13 cellular contexts compared by ENCODE assay signal in genomic region chr11:8690374-8691342, GRCh38. TPM values are rescaled to one million over a fixed set of nuclear protein-coding genes. Genes with fewer than 3 reads are reported as not detected.
DNase-seq lines count a peak whose midpoint lies in the region; ATAC-seq and TF ChIP-seq lines count a peak whose summit lies in the region.
"Had no signal": no experiment of that assay in that cellular context is flagged by ENCODE, and none has a peak within 500 bp of the region (broad histone marks: within the 10 kb centered on the region; RNA-seq: fewer than 3 reads in every experiment).

No MANE protein-coding gene starts in this region.

- no peaks in the 10 kb centered on the region for H3K27me3 Mint-ChIP-seq in CD4-positive, alpha-beta memory T cell
- peaks cover 33% of the 10 kb centered on the region for H3K27me3 Mint-ChIP-seq in GM23338 (ENCODE audit: insufficient read depth, low read depth, poor library complexity)
- no peaks in the 10 kb centered on the region for H3K27me3 Mint-ChIP-seq in activated T-helper 17 cell treated with anti-CD3 and anti-CD28 coated beads, Interleukin-2, amount 50 U/mL, for 72 hours
- no peaks in the 10 kb centered on the region for H3K27me3 Mint-ChIP-seq in naive thymus-derived CD4-positive, alpha-beta T cell

- H3K4me3 ChIP-seq in CD4-positive, alpha-beta memory T cell (ENCODE audit: low read length in 2 of 2): no peak overlapping the region
- H3K4me3 ChIP-seq in GM23338: no peak overlapping the region
- H3K4me3 ChIP-seq in naive thymus-derived CD4-positive, alpha-beta T cell (ENCODE audit: low read length): no peak overlapping the region
- no peak overlapping the region for H3K4me3 ChIP-seq in HAP-1

- H3K9me3 Mint-ChIP-seq in CD4-positive, alpha-beta memory T cell: peaks cover 0 to 2% (median 0%) of the 10 kb centered on the region in 8 donors
- peaks cover 4% of the 10 kb centered on the region; the same call in 2 of the 3 replicates for H3K9me3 Mint-ChIP-seq in GM23338
- H3K9me3 Mint-ChIP-seq in activated T-helper 17 cell treated with anti-CD3 and anti-CD28 coated beads, Interleukin-2, amount 50 U/mL, for 72 hours: no peaks in the 10 kb centered on the region
- no peaks in the 10 kb centered on the region for H3K9me3 Mint-ChIP-seq in naive thymus-derived CD4-positive, alpha-beta T cell
- H3K9me3 Mint-ChIP-seq: CD8-positive, alpha-beta T cell had no signal

- H3F3A ChIP-seq in GM23338 (replicated peaks; ENCODE audit: low read depth): peaks cover 24% of the 10 kb centered on the region

- H3K4me1 Mint-ChIP-seq in CD4-positive, alpha-beta memory T cell: peaks cover 18 to 38% (median 26%) of the 10 kb centered on the region in 4 donors
- H3K4me1 Mint-ChIP-seq in GM23338: peaks cover 36% of the 10 kb centered on the region
- H3K4me1 Mint-ChIP-seq in activated T-helper 17 cell treated with anti-CD3 and anti-CD28 coated beads, Interleukin-2, amount 50 U/mL, for 72 hours: peaks cover 21% of the 10 kb centered on the region
- H3K4me1 Mint-ChIP-seq in naive thymus-derived CD4-positive, alpha-beta T cell: peaks cover 9 to 47% (median 26%) of the 10 kb centered on the region in 7 donors

- H3K4me3 Mint-ChIP-seq in CD4-positive, alpha-beta memory T cell: peak overlapping the region in 7 of 8 donors; percentile 6 to 98 (median 97)
- H3K4me3 Mint-ChIP-seq in GM23338: no peak overlapping the region; the same call in 2 of the 3 replicates
- peak overlapping the region; percentile 98 for H3K4me3 Mint-ChIP-seq in activated T-helper 17 cell treated with anti-CD3 and anti-CD28 coated beads, Interleukin-2, amount 50 U/mL, for 72 hours
- peak overlapping the region in 9 of 10 donors; percentile 89 to 99 (median 96) for H3K4me3 Mint-ChIP-seq in naive thymus-derived CD4-positive, alpha-beta T cell

- POLR2A ChIA-PET in CD4-positive, alpha-beta memory T cell (lab: Charles Lee; ENCODE audit: partially characterized antibody): interaction anchor here (1.1 kb wide), 1 partner anchor 8 kb away, joined by 8 read pairs; the partner anchor contains the start of genes RPL27A and TRIM66
- POLR2A ChIA-PET in naive thymus-derived CD4-positive, alpha-beta T cell (lab: Charles Lee): interaction anchor here (1.1 to 4.0 kb wide), 2 partner anchors 8 to 11 kb away, joined by 4 to 28 read pairs; partner anchors contain the start of genes RPL27A and TRIM66

- DNase-seq in CD4-positive, alpha-beta memory T cell: no peak
- DNase-seq in GM23338 (ENCODE audit: low spot score) (no peak), islet precursor cell (no peak), GM13976 (ENCODE audit: low spot score) (no peak), HAP-1 (ENCODE audit: low spot score in 2 of 2) (no peak)
- no peak for DNase-seq in naive thymus-derived CD4-positive, alpha-beta T cell
- DNase-seq: CD8-positive, alpha-beta T cell; effector memory CD4-positive, alpha-beta T cell; foreskin melanocyte; Karpas-422; NCI-H2081 treated with DMSO at 0.1 percent for 48 hours; substantia nigra had no signal

- in situ Hi-C loops in GM13976 (cut with MboI; ENCODE audit: low sequenced_read_pairs, unreplicated experiment) (no loop called here), HAP-1 (cut with MboI; ENCODE audit: low sequenced_read_pairs) (loop anchor here (10.0 kb wide), 1 partner anchor 114 kb away; no protein-coding TSS in a partner anchor)

- no peak overlapping the region for H2AFZ ChIP-seq in GM23338

- 0 out of 2 replicates have a peak, but pooled peaks cover 5% of the 10 kb centered on the region for H4K20me1 ChIP-seq in GM23338 (replicated peaks; ENCODE audit: insufficient read depth)

- CTCF ChIA-PET in CD4-positive, alpha-beta memory T cell (lab: Charles Lee; ENCODE audit: partially characterized antibody): no interaction called here
- CTCF ChIA-PET in naive thymus-derived CD4-positive, alpha-beta T cell (lab: Charles Lee): no interaction called here

- H3K4me2 ChIP-seq in GM23338: 0 out of 2 replicates have a peak overlapping the region, but pooled peaks have one; percentile 68

- peak overlapping the region in 4 of 7 donors; percentile 27 to 98 (median 96) for H3K27ac Mint-ChIP-seq in CD4-positive, alpha-beta memory T cell
- no peak overlapping the region for H3K27ac Mint-ChIP-seq in GM23338
- H3K27ac Mint-ChIP-seq in activated T-helper 17 cell treated with anti-CD3 and anti-CD28 coated beads, Interleukin-2, amount 50 U/mL, for 72 hours: peak overlapping the region; percentile 90
- H3K27ac Mint-ChIP-seq in naive thymus-derived CD4-positive, alpha-beta T cell: peak overlapping the region in 4 of 9 donors; percentile 90 to 98 (median 93)

- peaks cover 16% of the 10 kb centered on the region for H3K4me1 ChIP-seq in CD4-positive, alpha-beta memory T cell (ENCODE audit: insufficient read depth, low read length)
- H3K4me1 ChIP-seq in GM23338 (ENCODE audit: insufficient read depth) (peaks cover 16% of the 10 kb centered on the region), HAP-1 (peaks cover 33% of the 10 kb centered on the region)
- H3K4me1 ChIP-seq in naive thymus-derived CD4-positive, alpha-beta T cell (ENCODE audit: control insufficient read depth in 2 of 2, insufficient read depth in 2 of 2, low read length in 2 of 2): peaks cover 0 to 10% of the 10 kb centered on the region in 2 donors

- no peaks in the 10 kb centered on the region for H3K9me2 ChIP-seq in GM23338 (ENCODE audit: insufficient read depth)

- ATAC-seq in GM23338: no peak
- ATAC-seq in activated T-helper 17 cell treated with anti-CD3 and anti-CD28 coated beads, Interleukin-2, amount 50 U/mL, for 72 hours (replicated peaks): no peak
- no peak for ATAC-seq in naive thymus-derived CD4-positive, alpha-beta T cell
- ATAC-seq: CD8-positive, alpha-beta T cell had no signal

- intact Hi-C loops in CD4-positive, alpha-beta memory T cell (cut with micrococcal nuclease): no loop called here
- intact Hi-C loops in naive thymus-derived CD4-positive, alpha-beta T cell (cut with micrococcal nuclease): loop anchor here (1.0 kb wide), 1 partner anchor 8 kb away; the partner anchor contains the start of genes RPL27A (in 2 of the 2) and TRIM66 (in 2 of the 2)

- TF ChIP-seq CTCF in GM23338 (conservative IDR thresholded peaks at IDR 0.05; ENCODE audit: low read depth in 2 of 2) (no peak), GM13976 (IDR thresholded peaks at IDR 0.05; ENCODE audit: borderline replicate concordance, control extremely low read depth, extremely low read depth, insufficient read depth, missing control alignments) (no peak)

- peaks cover 4% of the 10 kb centered on the region for H3K36me3 ChIP-seq in CD4-positive, alpha-beta memory T cell (ENCODE audit: insufficient read depth, low read length)
- peaks cover 17% of the 10 kb centered on the region for H3K36me3 ChIP-seq in GM23338 (ENCODE audit: insufficient read depth)
- peaks cover 0 to 12% (median 8%) of the 10 kb centered on the region in 3 experiments for H3K36me3 ChIP-seq in naive thymus-derived CD4-positive, alpha-beta T cell (ENCODE audit: control insufficient read depth in 2 of 3, insufficient read depth in 3 of 3, low read length in 3 of 3)
- H3K36me3 ChIP-seq in HAP-1 (replicated peaks): peaks cover 78% of the 10 kb centered on the region

- H3K9me3 ChIP-seq in CD4-positive, alpha-beta memory T cell (ENCODE audit: control insufficient read depth in 1 of 2, low read length in 2 of 2): no peaks in the 10 kb centered on the region
- H3K9me3 ChIP-seq in naive thymus-derived CD4-positive, alpha-beta T cell (ENCODE audit: control insufficient read depth in 2 of 3, low read length in 3 of 3): no peaks in the 10 kb centered on the region
- no peaks in the 10 kb centered on the region for H3K9me3 ChIP-seq in HAP-1

- H3K36me3 Mint-ChIP-seq in CD4-positive, alpha-beta memory T cell: peaks cover 7 to 30% of the 10 kb centered on the region in 2 donors
- peaks cover 75% of the 10 kb centered on the region for H3K36me3 Mint-ChIP-seq in GM23338 (ENCODE audit: low read depth)
- H3K36me3 Mint-ChIP-seq in activated T-helper 17 cell treated with anti-CD3 and anti-CD28 coated beads, Interleukin-2, amount 50 U/mL, for 72 hours (ENCODE audit: low read depth): peaks cover 59% of the 10 kb centered on the region
- peaks cover 0 to 27% (median 7%) of the 10 kb centered on the region in 5 donors for H3K36me3 Mint-ChIP-seq in naive thymus-derived CD4-positive, alpha-beta T cell

- H3K79me2 ChIP-seq in GM23338 (replicated peaks; ENCODE audit: insufficient read depth): peaks cover 26% of the 10 kb centered on the region

- H3K27ac ChIP-seq in CD4-positive, alpha-beta memory T cell (ENCODE audit: low read depth, low read length): no peak overlapping the region
- H3K27ac ChIP-seq in GM23338 (ENCODE audit: low read depth): no peak overlapping the region
- no peak overlapping the region for H3K27ac ChIP-seq in naive thymus-derived CD4-positive, alpha-beta T cell (ENCODE audit: low read depth, low read length)

- H3K27me3 ChIP-seq in CD4-positive, alpha-beta memory T cell (ENCODE audit: insufficient read depth, low read length): no peaks in the 10 kb centered on the region
- H3K27me3 ChIP-seq in GM23338 (ENCODE audit: insufficient read depth): no peaks in the 10 kb centered on the region
- H3K27me3 ChIP-seq in naive thymus-derived CD4-positive, alpha-beta T cell (ENCODE audit: control insufficient read depth in 2 of 2, insufficient read depth in 2 of 2, low read length in 2 of 2): no peaks in the 10 kb centered on the region
- no peaks in the 10 kb centered on the region for H3K27me3 ChIP-seq in HAP-1 (ENCODE audit: low read depth)

TF ChIP-seq in GM23338, 12 proteins besides CTCF, POLR2A, EP300 and RAD21 (continues in another document):
- TF ChIP-seq ZNF114 (CRISPR knock-in tag; IDR thresholded peaks at IDR 0.05): no peak
- no peak for TF ChIP-seq ZNF331 (CRISPR knock-in tag; IDR thresholded peaks at IDR 0.05; ENCODE audit: low read depth)

RNA-seq across cellular contexts. Expression of gene RPL27A, which starts 8.1 kb away (rescaled TPM):
- 1,000 to 10,000 TPM; 1,456 to 1,504 TPM for total RNA-seq in CD4-positive, alpha-beta memory T cell
- 1,000 to 10,000 TPM; 3,607 to 3,736 TPM for polyA plus RNA-seq in CD4-positive, alpha-beta memory T cell
- total RNA-seq in GM23338 (2014; rRNA removed; shearing (Covaris generic)): 961 and 1,283 TPM in 2 replicates
- 3,167 and 3,552 TPM in 2 replicates for polyA plus RNA-seq in GM23338 (2016; fragmentation: Nextera tagmentation; extraction: Ambion mirVana)
- 1,000 to 10,000 TPM; 1,241 to 1,415 TPM for total RNA-seq in activated T-helper 17 cell treated with anti-CD3 and anti-CD28 coated beads, Interleukin-2, amount 50 U/mL, for 72 hours
- total RNA-seq in naive thymus-derived CD4-positive, alpha-beta T cell: 1,000 to 10,000 TPM in 4 of 5 experiments, 100 to 1,000 TPM in 1; 758 to 2,116 (median 1,670) TPM
- 1,000 to 10,000 TPM; 4,766 to 4,835 TPM for polyA plus RNA-seq in naive thymus-derived CD4-positive, alpha-beta T cell

RNA-seq across cellular contexts. Expression of gene TRIM66, which starts 8.2 kb away (rescaled TPM):
- total RNA-seq in CD4-positive, alpha-beta memory T cell: 10 to 100 TPM; 25.0 to 31.3 TPM
- polyA plus RNA-seq in CD4-positive, alpha-beta memory T cell: under 1 TPM in 1 of 2 donors, not detected in 1; 0.67 TPM
- 1.9 and 3.3 TPM in 2 replicates for total RNA-seq in GM23338 (2014; rRNA removed; shearing (Covaris generic))
- 1.0 and 1.1 TPM in 2 replicates for polyA plus RNA-seq in GM23338 (2016; fragmentation: Nextera tagmentation; extraction: Ambion mirVana)
- 10 to 100 TPM; 15.2 to 19.9 TPM for total RNA-seq in activated T-helper 17 cell treated with anti-CD3 and anti-CD28 coated beads, Interleukin-2, amount 50 U/mL, for 72 hours
- 10 to 100 TPM; 16.0 to 37.6 (median 24.2) TPM for total RNA-seq in naive thymus-derived CD4-positive, alpha-beta T cell
- under 1 TPM; 0.32 to 0.85 TPM for polyA plus RNA-seq in naive thymus-derived CD4-positive, alpha-beta T cell
